In genomic region chr16:3854740-3855139, GRCh38 we compare ENCODE assay signal across 16 cellular contexts. TPM values are rescaled to one million over a fixed set of nuclear protein-coding genes. Genes with fewer than 3 reads are reported as not detected.
DNase-seq lines count a peak whose midpoint lies in the region; ATAC-seq and TF ChIP-seq lines count a peak whose summit lies in the region.
"Had no signal": no experiment of that assay in that cellular context is flagged by ENCODE, and none has a peak within 500 bp of the region (broad histone marks: within the 10 kb centered on the region; RNA-seq: fewer than 3 reads in every experiment).

No MANE protein-coding gene starts in this region.

- peaks cover 58% of the 10 kb centered on the region for H3K4me1 Mint-ChIP-seq in activated CD4-positive, alpha-beta T cell treated with anti-CD3 and anti-CD28 coated beads for 36 hours
- peaks cover 55 to 59% of the 10 kb centered on the region in 2 donors for H3K4me1 Mint-ChIP-seq in effector memory CD8-positive, alpha-beta T cell (ENCODE audit: low read depth in 2 of 2)

- no peak for TF ChIP-seq CTCF in psoas muscle (IDR thresholded peaks at IDR 0.05)
- TF ChIP-seq CTCF in WERI-Rb-1 (IDR thresholded peaks at IDR 0.05; ENCODE audit: low read depth, low read length) = no peak

- peaks cover 61% of the 10 kb centered on the region for H3K4me1 ChIP-seq in psoas muscle

- peak overlapping the region; percentile 4 for H3K27ac Mint-ChIP-seq in activated CD4-positive, alpha-beta T cell treated with anti-CD3 and anti-CD28 coated beads for 36 hours
- H3K27ac Mint-ChIP-seq in effector memory CD8-positive, alpha-beta T cell = peak overlapping the region; percentile 69 to 84

- POLR2A ChIA-PET in activated CD4-positive, alpha-beta T cell treated with anti-CD3 and anti-CD28 coated beads for 36 hours (lab: Charles Lee) = no interaction called here

- H3K27ac ChIP-seq in psoas muscle (peak overlapping the region; percentile 39), WERI-Rb-1 (no peak overlapping the region)
- H3K27ac ChIP-seq: A549 had no signal

- peak; percentile 26 for ATAC-seq in activated CD4-positive, alpha-beta T cell treated with anti-CD3 and anti-CD28 coated beads for 36 hours
- ATAC-seq in effector memory CD8-positive, alpha-beta T cell (replicated peaks) = peak; percentile 30
- ATAC-seq in psoas muscle (no peak), GM21619 (IDR thresholded peaks at IDR 0.05; ENCODE audit: unreplicated experiment) (no peak), GM21367 (IDR thresholded peaks at IDR 0.05; ENCODE audit: unreplicated experiment) (no peak)
- ATAC-seq: A549 had no signal

- H3K27me3 ChIP-seq in psoas muscle (ENCODE audit: insufficient read depth in 3 of 3, low read length in 2 of 3) (no peaks in the 10 kb centered on the region), WERI-Rb-1 (ENCODE audit: insufficient read depth, low read depth, severe bottlenecking) (no peaks in the 10 kb centered on the region)

- intact Hi-C loops in activated CD4-positive, alpha-beta T cell treated with anti-CD3 and anti-CD28 coated beads for 36 hours (cut with DNase I, micrococcal nuclease) = no loop called here
- intact Hi-C loops in psoas muscle (cut with DNase I) = loop anchor here in 1 of 2 donors (5.0 kb wide), 1 partner anchor 32 kb away; no protein-coding TSS in a partner anchor

- H3K36me3 ChIP-seq in psoas muscle (ENCODE audit: insufficient read depth in 1 of 2, low read depth in 1 of 2) (peaks cover 0 to 11% of the 10 kb centered on the region in 2 donors), WERI-Rb-1 (peaks cover 22% of the 10 kb centered on the region)

- H3K9me3 ChIP-seq in psoas muscle (no peaks in the 10 kb centered on the region), WERI-Rb-1 (ENCODE audit: severe bottlenecking) (no peaks in the 10 kb centered on the region)
- H3K9me3 ChIP-seq: A549 had no signal

- no peaks in the 10 kb centered on the region for H3K9me3 Mint-ChIP-seq in activated CD4-positive, alpha-beta T cell treated with anti-CD3 and anti-CD28 coated beads for 36 hours (ENCODE audit: low read depth)
- no peaks in the 10 kb centered on the region for H3K9me3 Mint-ChIP-seq in effector memory CD8-positive, alpha-beta T cell

- no peak overlapping the region for H3K4me3 Mint-ChIP-seq in activated CD4-positive, alpha-beta T cell treated with anti-CD3 and anti-CD28 coated beads for 36 hours
- no peak overlapping the region for H3K4me3 Mint-ChIP-seq in effector memory CD8-positive, alpha-beta T cell

- H3K27me3 Mint-ChIP-seq in activated CD4-positive, alpha-beta T cell treated with anti-CD3 and anti-CD28 coated beads for 36 hours = no peaks in the 10 kb centered on the region
- no peaks in the 10 kb centered on the region for H3K27me3 Mint-ChIP-seq in effector memory CD8-positive, alpha-beta T cell

- WGBS in psoas muscle, 3 donors = 28 to 54% (median 29%) methylated on average over 4 of the region's 4 CpGs

- DNase-seq in activated CD4-positive, alpha-beta T cell treated with anti-CD3 and anti-CD28 coated beads for 36 hours = no peak
- DNase-seq in activated CD4-positive, alpha-beta T cell treated with anti-CD3 and anti-CD28 coated beads for 48 hours = no peak
- DNase-seq in NOMO-1 treated with DMSO at 0.1 percent for 48 hours (lab: John Stamatoyannopoulos, UW; ENCODE audit: unreplicated experiment) = peak; percentile 59
- DNase-seq in effector memory CD8-positive, alpha-beta T cell = no peak
- DNase-seq in psoas muscle = no peak
- no peak for DNase-seq in WERI-Rb-1
- DNase-seq: activated T-cell treated with anti-CD3 and anti-CD28 coated beads, Interleukin-2, amount 50 U/mL, for 1 hour; anterior cingulate cortex; cortex of kidney; Karpas-422; NCI-H2081; occipital lobe had no signal

- no peak overlapping the region for H3K4me3 ChIP-seq in psoas muscle
- H3K4me3 ChIP-seq in WERI-Rb-1 (ENCODE audit: low read depth, low read length) = no peak overlapping the region
- H3K4me3 ChIP-seq: A549, lung had no signal

- H3K36me3 Mint-ChIP-seq in activated CD4-positive, alpha-beta T cell treated with anti-CD3 and anti-CD28 coated beads for 36 hours (ENCODE audit: low read depth) = no peaks in the 10 kb centered on the region
- peaks cover 29% of the 10 kb centered on the region for H3K36me3 Mint-ChIP-seq in effector memory CD8-positive, alpha-beta T cell (ENCODE audit: insufficient read depth)

- CTCF ChIA-PET in activated CD4-positive, alpha-beta T cell treated with anti-CD3 and anti-CD28 coated beads for 36 hours (lab: Charles Lee) = no interaction called here

RNA-seq across cellular contexts. Expression of gene CREBBP, which starts 25.8 kb away (rescaled TPM):
- 10 to 100 TPM; 28.1 to 37.4 TPM for total RNA-seq in activated CD4-positive, alpha-beta T cell treated with anti-CD3 and anti-CD28 coated beads for 36 hours
- total RNA-seq in psoas muscle = 10 to 100 TPM; 44.1 to 54.9 (median 50.8) TPM
- polyA plus RNA-seq in psoas muscle = 10 to 100 TPM in 2 of 3 donors, 1 to 10 TPM in 1; 7.1 to 31.0 (median 10.1) TPM

Comparison
In these comparisons a context has a peak if more than half of its experiments do, and no peak if none do; other contexts are left out.
1. ATAC-seq: peak in activated CD4-positive, alpha-beta T cell treated with anti-CD3 and anti-CD28 coated beads for 36 hours (single experiment) and effector memory CD8-positive, alpha-beta T cell (single experiment); none in psoas muscle (0 of 4), GM21619 (single experiment) and GM21367 (single experiment).